ENCODE assay signal across 20 cellular contexts in the genomic region with DNA sequence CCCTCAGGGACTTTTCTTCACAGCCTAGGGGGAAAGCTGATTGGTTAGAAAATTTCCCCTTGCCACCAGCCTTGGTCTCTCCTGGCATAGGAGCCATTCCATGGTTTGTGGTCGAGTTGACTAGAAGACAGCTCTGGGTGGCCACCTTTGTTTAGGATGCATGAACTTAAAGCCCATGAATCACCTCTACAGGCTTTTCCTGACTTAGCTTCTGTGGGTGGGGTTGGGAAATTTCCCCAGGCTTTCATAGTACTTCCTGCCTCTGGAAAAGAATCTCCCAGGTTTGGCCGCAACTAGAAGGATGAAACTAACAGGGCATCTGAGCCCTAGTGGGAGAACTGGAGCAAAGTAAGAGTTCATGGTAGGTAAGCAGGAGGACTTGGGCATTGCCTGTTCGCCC.
"Had no signal": no experiment of that assay in that cellular context is flagged by ENCODE, and none has a peak within 500 bp of the region (broad histone marks: within the 10 kb centered on the region; RNA-seq: fewer than 3 reads in every experiment).

No MANE protein-coding gene starts in this region.

- H3K9ac ChIP-seq: neural progenitor cell had no signal

- ATAC-seq: activated CD8-positive, alpha-beta T cell treated with anti-CD3 and anti-CD28 coated beads for 36 hours; left lung; psoas muscle; right cardiac atrium; T-cell had no signal

- H3K36me3 ChIP-seq: ascending aorta, left lung, neural progenitor cell, tibial nerve, uterus had no signal

- H3K27ac ChIP-seq: ascending aorta, epithelial cell of prostate, left lung, neural progenitor cell, psoas muscle, tibial nerve, uterus had no signal

- H3K4me3 Mint-ChIP-seq: activated B cell treated with CpG ODN at 0.5 μM for 24 hours; activated CD8-positive, alpha-beta T cell treated with anti-CD3 and anti-CD28 coated beads for 36 hours; activated naive CD4-positive, alpha-beta T cell treated with anti-CD3 and anti-CD28 coated beads for 36 hours; activated T-cell treated with anti-CD3 and anti-CD28 coated beads, Interleukin-2, amount 50 U/mL, for 24 hours; neural progenitor cell; stimulated activated naive CD8-positive, alpha-beta T cell treated with anti-CD3 and anti-CD28 coated beads, Interleukin-15, Interleukin-2, amounts not matched to agents 100 ng/mL and 50 ng/mL, for 24 hours; T-cell had no signal

- H3K9me3 ChIP-seq: ascending aorta, left lung, psoas muscle, tibial nerve, uterus had no signal

- H3K9me3 Mint-ChIP-seq: activated B cell treated with CpG ODN at 0.5 μM for 24 hours; activated CD8-positive, alpha-beta T cell treated with anti-CD3 and anti-CD28 coated beads for 36 hours; activated naive CD4-positive, alpha-beta T cell treated with anti-CD3 and anti-CD28 coated beads for 36 hours; activated T-cell treated with anti-CD3 and anti-CD28 coated beads, Interleukin-2, amount 50 U/mL, for 24 hours; neural progenitor cell; stimulated activated naive CD8-positive, alpha-beta T cell treated with anti-CD3 and anti-CD28 coated beads, Interleukin-15, Interleukin-2, amounts not matched to agents 100 ng/mL and 50 ng/mL, for 24 hours; T-cell had no signal

- H3K27ac Mint-ChIP-seq: activated B cell treated with CpG ODN at 0.5 μM for 24 hours; activated CD8-positive, alpha-beta T cell treated with anti-CD3 and anti-CD28 coated beads for 36 hours; activated naive CD4-positive, alpha-beta T cell treated with anti-CD3 and anti-CD28 coated beads for 36 hours; activated T-cell treated with anti-CD3 and anti-CD28 coated beads, Interleukin-2, amount 50 U/mL, for 24 hours; neural progenitor cell; stimulated activated naive CD8-positive, alpha-beta T cell treated with anti-CD3 and anti-CD28 coated beads, Interleukin-15, Interleukin-2, amounts not matched to agents 100 ng/mL and 50 ng/mL, for 24 hours; T-cell had no signal

- H2AFZ ChIP-seq: neural progenitor cell had no signal

- H3K4me2 ChIP-seq: neural progenitor cell had no signal

- H3K4me3 ChIP-seq: ascending aorta, left lung, neural progenitor cell, psoas muscle, tibial nerve, uterus had no signal

- H3K27me3 ChIP-seq: ascending aorta, left lung, neural progenitor cell, tibial nerve, uterus had no signal

- H3K36me3 Mint-ChIP-seq: neural progenitor cell, T-cell had no signal

- H3K4me1 Mint-ChIP-seq: activated B cell treated with CpG ODN at 0.5 μM for 24 hours, neural progenitor cell had no signal

- H3K4me1 ChIP-seq: ascending aorta, neural progenitor cell, psoas muscle, tibial nerve, uterus had no signal

- DNase-seq: activated B cell treated with CpG ODN at 0.5 μM for 24 hours; activated CD4-positive, alpha-beta T cell treated with anti-CD3 and anti-CD28 coated beads for 4 hours; activated CD8-positive, alpha-beta T cell treated with anti-CD3 and anti-CD28 coated beads for 36 hours; activated naive CD4-positive, alpha-beta T cell treated with anti-CD3 and anti-CD28 coated beads for 36 hours; activated T-cell treated with anti-CD3 and anti-CD28 coated beads, Interleukin-2, amount 50 U/mL, for 24 hours; effector memory CD4-positive, alpha-beta T cell; glutamatergic neuron; hippocampal formation; left lung; psoas muscle; right cardiac atrium; stimulated activated CD4-positive, alpha-beta T cell treated with anti-CD3 and anti-CD28 coated beads, Interleukin-15, amount 100 ng/mL, for 24 hours; stimulated activated CD4-positive, alpha-beta T cell treated with anti-CD3 and anti-CD28 coated beads, Interleukin-2, amount 100 ng/mL, for 48 hours; T-cell; uterus had no signal
